Comparison of ENCODE assay signal across 1 cellular context in genomic region chr3:157493627-157494550, GRCh38.
TF ChIP-seq lines count a peak whose summit lies in the region.

No MANE protein-coding gene starts in this region.

TF ChIP-seq in HepG2, 621 proteins besides CTCF, POLR2A, EP300 and RAD21:
- TF ChIP-seq STAG1 (CRISPR knock-in tag; IDR thresholded peaks at IDR 0.05), result peak; percentile 40; the same call in 1 of the 2 replicates
- TF ChIP-seq ZEB1 (IDR thresholded peaks at IDR 0.05; ENCODE audit: insufficient replicate concordance, low read depth), result no peak
